11 cellular contexts compared by ENCODE assay signal in genomic region chr10:95291634-95292039, GRCh38. TPM values are rescaled to one million over a fixed set of nuclear protein-coding genes. Genes with fewer than 3 reads are reported as not detected.
DNase-seq lines count a peak whose midpoint lies in the region; ATAC-seq and TF ChIP-seq lines count a peak whose summit lies in the region.
"Had no signal": no experiment of that assay in that cellular context is flagged by ENCODE, and none has a peak within 500 bp of the region (broad histone marks: within the 10 kb centered on the region; RNA-seq: fewer than 3 reads in every experiment).

No MANE protein-coding gene starts in this region.

- no peak for ATAC-seq in SK-N-SH treated with all-trans-retinoic acid at 6 μM for 48 hours
- no peak for ATAC-seq in HG02884 (IDR thresholded peaks at IDR 0.05; ENCODE audit: unreplicated experiment)

- TF ChIP-seq EP300 in SK-N-SH (IDR thresholded peaks at IDR 0.05; ENCODE audit: borderline replicate concordance in 1 of 2, low read depth in 1 of 2, low read length in 1 of 2), result no peak

- no peak overlapping the region for H3K9ac ChIP-seq in SK-N-SH
- H3K9ac ChIP-seq in KMS-11, result 0 out of 2 replicates have a peak overlapping the region, but pooled peaks have one; percentile 91
- no peak overlapping the region for H3K9ac ChIP-seq in mammary epithelial cell (ENCODE audit: insufficient read depth, low read length)
- no peak overlapping the region for H3K9ac ChIP-seq in rectal smooth muscle tissue (ENCODE audit: low read length)

- no peak for TF ChIP-seq CTCF in SK-N-SH (IDR thresholded peaks at IDR 0.05)
- TF ChIP-seq CTCF in KMS-11 (conservative IDR thresholded peaks at IDR 0.05; ENCODE audit: low read depth, low read length), result no peak
- TF ChIP-seq CTCF in mammary epithelial cell (conservative IDR thresholded peaks at IDR 0.05 in 1 of 2, IDR thresholded peaks at IDR 0.05 in 1 of 2; ENCODE audit: extremely low read depth in 1 of 2, insufficient read depth in 1 of 2, low read depth in 1 of 2, low read length in 2 of 2), result no peak

- POLR2A ChIA-PET in SK-N-SH (lab: Yijun Ruan, JAX), result no interaction called here

- DNase-seq in SK-N-SH (peak; percentile 37), mammary epithelial cell (no peak), NCI-H2107 treated with DMSO at 0.1 percent for 48 hours (lab: John Stamatoyannopoulos, UW; ENCODE audit: unreplicated experiment) (no peak), glomerular visceral epithelial cell (ENCODE audit: extremely low spot score) (no peak)
- DNase-seq: 8988T, NCI-H1436 treated with DMSO at 0.1 percent for 48 hours had no signal

- H3K79me2 ChIP-seq in SK-N-SH (ENCODE audit: insufficient read depth) (peaks cover 39% of the 10 kb centered on the region), KMS-11 (ENCODE audit: insufficient read depth, low read depth) (peaks cover 36% of the 10 kb centered on the region), mammary epithelial cell (ENCODE audit: insufficient read depth, low read length) (peaks cover 42% of the 10 kb centered on the region)

- dilution Hi-C loops in mammary epithelial cell (cut with HindIII; ENCODE audit: low sequenced_read_pairs), result no loop called here

- H3K9me2 ChIP-seq in SK-N-SH, result no peaks in the 10 kb centered on the region

- H3K9me3 ChIP-seq in SK-N-SH (no peaks in the 10 kb centered on the region), mammary epithelial cell (replicated peaks; ENCODE audit: insufficient read depth, low read length) (no peaks in the 10 kb centered on the region)
- H3K9me3 ChIP-seq: left lung had no signal

- in situ Hi-C loops in mammary epithelial cell (cut with MboI; ENCODE audit: low sequenced_read_pairs in 2 of 2), result no loop called here

- no TSS peak for BruUV-seq in mammary epithelial cell (replicated peaks; lab: Mats Ljungman, UMichigan)

- H3K36me3 ChIP-seq in SK-N-SH (replicated peaks in 1 of 2; ENCODE audit: control insufficient read depth in 1 of 2, insufficient read depth in 2 of 2, low read length in 1 of 2) (no peaks in the 10 kb centered on the region), KMS-11 (ENCODE audit: insufficient read depth) (no peaks in the 10 kb centered on the region), mammary epithelial cell (ENCODE audit: insufficient read depth, low read length) (peaks cover 5% of the 10 kb centered on the region), rectal smooth muscle tissue (ENCODE audit: control insufficient read depth, insufficient read depth, low read length) (no peaks in the 10 kb centered on the region)
- H3K36me3 ChIP-seq: left lung had no signal

- H3K4me2 ChIP-seq in SK-N-SH (0 out of 2 replicates have a peak overlapping the region, but pooled peaks have one; percentile 82), KMS-11 (peak overlapping the region; percentile 51; the same call in 1 of the 2 replicates), mammary epithelial cell (ENCODE audit: insufficient read depth, low read depth, low read length) (no peak overlapping the region)

- H3K4me1 ChIP-seq in SK-N-SH (ENCODE audit: control insufficient read depth in 1 of 2, insufficient read depth in 2 of 2, low read depth in 1 of 2, low read length in 1 of 2) (peaks cover 3 to 4% of the 10 kb centered on the region in 2 experiments; a peak in 1 of 4 replicates), KMS-11 (ENCODE audit: low read depth, poor library complexity, severe bottlenecking) (peaks cover 80% of the 10 kb centered on the region), mammary epithelial cell (ENCODE audit: insufficient read depth, low read length) (peaks cover 50% of the 10 kb centered on the region), rectal smooth muscle tissue (ENCODE audit: control insufficient read depth, insufficient read depth, low read length) (peaks cover 9% of the 10 kb centered on the region)

- peaks cover 5% of the 10 kb centered on the region for H3F3A ChIP-seq in SK-N-SH (replicated peaks; ENCODE audit: insufficient read depth)

- intact Hi-C loops in mammary epithelial cell (cut with micrococcal nuclease), result no loop called here

- CTCF ChIA-PET in SK-N-SH (lab: Yijun Ruan, JAX) (no interaction called here), mammary epithelial cell (lab: Charles Lee; ENCODE audit: low non-redundant PET) (no interaction called here)

- H3K27ac ChIP-seq in SK-N-SH (ENCODE audit: low read depth in 2 of 2, low read length in 1 of 2) (no peak overlapping the region), KMS-11 (no peak overlapping the region; the same call in 1 of the 2 replicates), mammary epithelial cell (ENCODE audit: insufficient read depth, low read depth, low read length) (no peak overlapping the region), rectal smooth muscle tissue (ENCODE audit: low read depth, low read length) (peak overlapping the region; percentile 56)

- H4K20me1 ChIP-seq in SK-N-SH (ENCODE audit: insufficient read depth) (no peaks in the 10 kb centered on the region), KMS-11 (ENCODE audit: insufficient read depth) (no peaks in the 10 kb centered on the region), mammary epithelial cell (ENCODE audit: insufficient read depth, low read length) (no peaks in the 10 kb centered on the region)

- WGBS in SK-N-SH (ENCODE audit: low lambda C conversion rate), result 100% methylated on average over 3 of the region's 7 CpGs
- WGBS in mammary epithelial cell (ENCODE audit: low coverage, missing lambda C conversion rate), result 96% methylated on average over 7 of the region's 7 CpGs

- TF ChIP-seq RAD21 in SK-N-SH (IDR thresholded peaks at IDR 0.05; ENCODE audit: low read length), result no peak

- H3K27me3 ChIP-seq in SK-N-SH (ENCODE audit: insufficient read depth) (no peaks in the 10 kb centered on the region), KMS-11 (ENCODE audit: insufficient read depth, low read depth) (no peaks in the 10 kb centered on the region), mammary epithelial cell (ENCODE audit: insufficient read depth, low read length) (no peaks in the 10 kb centered on the region), rectal smooth muscle tissue (ENCODE audit: control insufficient read depth, insufficient read depth, low read length) (no peaks in the 10 kb centered on the region)

- H3K4me3 ChIP-seq in SK-N-SH (ENCODE audit: low read depth in 2 of 2, low read length in 1 of 2), result no peak overlapping the region
- H3K4me3 ChIP-seq in KMS-11 (IDR thresholded peaks at IDR 0.05; ENCODE audit: insufficient read depth, low read depth, low read length), result no peak overlapping the region
- H3K4me3 ChIP-seq in mammary epithelial cell (replicated peaks in 1 of 3; ENCODE audit: insufficient read depth in 1 of 3, low read depth in 2 of 3, low read length in 3 of 3), result no peak overlapping the region
- H3K4me3 ChIP-seq in rectal smooth muscle tissue (ENCODE audit: low read length), result peak overlapping the region; percentile 41

- H2AFZ ChIP-seq in SK-N-SH (ENCODE audit: low read depth) (peak overlapping the region; percentile 85; the same call in 1 of the 2 replicates), KMS-11 (ENCODE audit: low read depth) (peak overlapping the region; percentile 83; the same call in 1 of the 2 replicates), mammary epithelial cell (ENCODE audit: low read depth, low read length) (peak overlapping the region; percentile 84)

TF ChIP-seq in SK-N-SH, 30 proteins besides CTCF, POLR2A, EP300 and RAD21 (continues in another document):
- TF ChIP-seq ELF1 (IDR thresholded peaks at IDR 0.05) (no peak), RCOR1 (IDR thresholded peaks at IDR 0.05; ENCODE audit: low read length) (no peak), NFIC (IDR thresholded peaks at IDR 0.05; ENCODE audit: borderline replicate concordance) (no peak)

TF ChIP-seq in SK-N-SH treated with all-trans-retinoic acid at 6 μM for 48 hours, 23 proteins besides CTCF, POLR2A, EP300 and RAD21:
- TF ChIP-seq CREB5 (CRISPR knock-in tag; IDR thresholded peaks at IDR 0.05; ENCODE audit: low read depth), result no peak
- TF ChIP-seq ZFP3 (CRISPR knock-in tag; IDR thresholded peaks at IDR 0.05), result no peak
- no peak for TF ChIP-seq ZNF8 (CRISPR knock-in tag; IDR thresholded peaks at IDR 0.05)
- no peak for TF ChIP-seq POU6F1 (CRISPR knock-in tag; IDR thresholded peaks at IDR 0.05; ENCODE audit: borderline replicate concordance, low read depth)
- no peak for TF ChIP-seq ZFP30 (CRISPR knock-in tag; IDR thresholded peaks at IDR 0.05)

RNA-seq across cellular contexts. Expression of gene PDLIM1, which starts 0.8 kb away (rescaled TPM):
- polyA plus RNA-seq in SK-N-SH (2012; rRNA removed) (74.4 and 97.2 TPM in 2 replicates), mammary epithelial cell (290 TPM)
- 89.3 and 96.8 TPM in 2 replicates for polyA plus RNA-seq in SK-N-SH (2012; cell fraction: cytosol; rRNA removed)
- 68.2 and 70.4 TPM in 2 replicates for polyA plus RNA-seq in SK-N-SH (2012; cell fraction: nucleus; rRNA removed)
- 100 to 1,000 TPM; 105 to 364 TPM for total RNA-seq in mammary epithelial cell
- 643 TPM for polyA minus RNA-seq in mammary epithelial cell
